ENCODE assay signal across 39 cellular contexts in the genomic region with DNA sequence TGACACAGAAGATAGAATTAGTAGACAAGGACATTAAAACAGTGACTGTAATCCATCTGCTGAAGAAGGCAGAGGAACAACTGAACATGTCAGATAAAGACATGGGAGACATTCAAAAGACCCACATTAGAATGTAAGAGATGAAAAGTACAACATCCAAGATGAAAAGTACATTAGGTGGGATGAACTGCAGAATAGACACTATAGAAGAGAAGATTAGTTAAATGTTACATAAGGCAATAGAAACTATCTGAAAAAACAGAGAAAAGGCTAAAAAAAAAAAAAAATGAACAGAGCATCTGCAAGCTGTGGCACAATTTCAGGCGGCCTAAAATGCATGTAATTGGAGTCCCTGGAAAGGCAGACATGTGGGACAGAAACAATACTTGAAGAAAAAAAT. TPM values are rescaled to one million over a fixed set of nuclear protein-coding genes. Genes with fewer than 3 reads are reported as not detected.
"Had no signal": no experiment of that assay in that cellular context is flagged by ENCODE, and none has a peak within 500 bp of the region (broad histone marks: within the 10 kb centered on the region; RNA-seq: fewer than 3 reads in every experiment).

No MANE protein-coding gene starts in this region.

- FAIRE-seq: astrocyte, bronchial epithelial cell had no signal

- H3K4me1 ChIP-seq: SJCRH30 had no signal

- H3K4me3 ChIP-seq: adrenal gland, body of pancreas, MG63, SJCRH30, SK-N-MC had no signal

- DNase-seq: activated B cell treated with CpG ODN at 0.5 μM for 24 hours; activated CD4-positive, alpha-beta memory T cell treated with anti-CD3 and anti-CD28 coated beads for 36 hours; activated CD4-positive, alpha-beta T cell treated with anti-CD3 and anti-CD28 coated beads for 4 hours; activated CD4-positive, alpha-beta T cell treated with anti-CD3 and anti-CD28 coated beads, Interleukin-2, amount 50 U/mL, for 1 hour; activated CD4-positive, CD25-positive, alpha-beta regulatory T cell treated with anti-CD3 and anti-CD28 coated beads, Interleukin-2, amount 50 U/mL, for 72 hours; activated CD8-positive, alpha-beta memory T cell treated with anti-CD3 and anti-CD28 coated beads, Interleukin-2, amount 50 U/mL, for 4 hours; activated effector memory CD4-positive, alpha-beta T cell treated with anti-CD3 and anti-CD28 coated beads, Interleukin-2, amount 50 U/mL, for 16 hours; activated naive CD4-positive, alpha-beta T cell; activated T-cell treated with anti-CD3 and anti-CD28 coated beads for 4 hours; body of pancreas; caudate nucleus; cerebellar nuclear complex; IMR-90; Karpas-422; KBM-7; MG63; NCI-H1048; NCI-H1105 treated with DMSO at 0.1 percent for 48 hours; NCI-H1436; NCI-H1694; NCI-H1930; NCI-H2081 treated with DMSO at 0.1 percent for 48 hours; NCI-H510A; NCI-H526; NCI-H748 treated with DMSO at 0.1 percent for 48 hours; NK-92 treated with Interleukin-12 subunit alpha and Interleukin-12 subunit beta, amount 100 ng/mL, for 24 hours; SHP77; SJCRH30; T-cell; T-helper 2 cell; T-helper 9 cell had no signal

- H3K27me3 ChIP-seq: adrenal gland, body of pancreas, MG63, SJCRH30 had no signal

- H3K27ac Mint-ChIP-seq: activated B cell treated with CpG ODN at 0.5 μM for 24 hours; activated CD4-positive, alpha-beta memory T cell treated with anti-CD3 and anti-CD28 coated beads for 36 hours; activated naive CD4-positive, alpha-beta T cell treated with anti-CD3 and anti-CD28 coated beads, Interleukin-2, amount 50 U/mL, for 72 hours had no signal

- H3K27me3 Mint-ChIP-seq: activated B cell treated with CpG ODN at 0.5 μM for 24 hours; activated CD4-positive, alpha-beta memory T cell treated with anti-CD3 and anti-CD28 coated beads for 36 hours; activated T-helper 17 cell treated with anti-CD3 and anti-CD28 coated beads, Interleukin-2, amount 50 U/mL, for 72 hours; T-cell had no signal

- H3K9me3 Mint-ChIP-seq: activated B cell treated with CpG ODN at 0.5 μM for 24 hours; activated CD4-positive, alpha-beta memory T cell treated with anti-CD3 and anti-CD28 coated beads for 36 hours; activated naive CD4-positive, alpha-beta T cell treated with anti-CD3 and anti-CD28 coated beads, Interleukin-2, amount 50 U/mL, for 72 hours; activated T-helper 17 cell treated with anti-CD3 and anti-CD28 coated beads, Interleukin-2, amount 50 U/mL, for 72 hours; T-cell had no signal

- H3K27ac ChIP-seq: adrenal gland, body of pancreas, SJCRH30, SK-N-MC, VCaP had no signal

- H3K4me3 Mint-ChIP-seq: activated B cell treated with CpG ODN at 0.5 μM for 24 hours; activated CD4-positive, alpha-beta memory T cell treated with anti-CD3 and anti-CD28 coated beads for 36 hours; activated T-helper 17 cell treated with anti-CD3 and anti-CD28 coated beads, Interleukin-2, amount 50 U/mL, for 72 hours; T-cell had no signal

- H3K9me3 ChIP-seq: adrenal gland, body of pancreas, MG63, SJCRH30 had no signal

- ATAC-seq: activated naive CD4-positive, alpha-beta T cell treated with anti-CD3 and anti-CD28 coated beads, Interleukin-2, amount 50 U/mL, for 72 hours; activated T-helper 17 cell treated with anti-CD3 and anti-CD28 coated beads, Interleukin-2, amount 50 U/mL, for 72 hours; body of pancreas; T-cell had no signal

RNA-seq across cellular contexts. Expression of a gene that starts 46.7 kb away (rescaled TPM):
- total RNA-seq: activated naive CD4-positive, alpha-beta T cell treated with anti-CD3 and anti-CD28 coated beads, Interleukin-2, amount 50 U/mL, for 72 hours; IMR-90; RPMI7951 had no signal
- polyA plus RNA-seq: IMR-90 had no signal
